In genomic region chr11:3738241-3738640, GRCh38 we compare ENCODE assay signal across 20 cellular contexts. TPM values are rescaled to one million over a fixed set of nuclear protein-coding genes. Genes with fewer than 3 reads are reported as not detected.
A peak's percentile ranks its signal among the peaks of the same experiment; 100 is the strongest.
DNase-seq lines count a peak whose midpoint lies in the region; ATAC-seq and TF ChIP-seq lines count a peak whose summit lies in the region.
"Had no signal": no experiment of that assay in that cellular context is flagged by ENCODE, and none has a peak within 500 bp of the region (broad histone marks: within the 10 kb centered on the region; RNA-seq: fewer than 3 reads in every experiment).

No MANE protein-coding gene starts in this region.

- DNase-seq in EL (peak; percentile 33), lower lobe of right lung (no peak), NAMALWA (ENCODE audit: low spot score) (no peak), mesothelial cell of epicardium (ENCODE audit: low spot score in 2 of 2, unreplicated experiment in 2 of 2) (no peak), NCI-H2081 treated with DMSO at 0.1 percent for 48 hours (lab: John Stamatoyannopoulos, UW) (no peak)
- DNase-seq in central memory CD8-positive, alpha-beta T cell (ENCODE audit: low spot score in 2 of 2), result no peak
- DNase-seq: activated CD4-positive, alpha-beta T cell treated with anti-CD3 and anti-CD28 coated beads, Interleukin-2, amount 10 ng/mL, durations not matched to agents 24 days and 14 days; activated gamma-delta T cell; amniotic stem cell; CD8-positive, alpha-beta T cell; central memory CD4-positive, alpha-beta T cell; midbrain; NCI-H1105 treated with DMSO at 0.1 percent for 48 hours; NCI-H2081; NCI-H524 treated with DMSO at 0.1 percent for 48 hours; testis had no signal

- no peak for ATAC-seq in central memory CD8-positive, alpha-beta T cell (replicated peaks; ENCODE audit: extremely low read depth, poor library complexity, severe bottlenecking)
- no peak for ATAC-seq in lower lobe of right lung
- ATAC-seq in GM21529 (IDR thresholded peaks at IDR 0.05; ENCODE audit: unreplicated experiment), result no peak
- ATAC-seq: CD8-positive, alpha-beta T cell had no signal

- peaks cover 66% of the 10 kb centered on the region for H3K36me3 Mint-ChIP-seq in central memory CD8-positive, alpha-beta T cell (ENCODE audit: insufficient read depth)
- peaks cover 39% of the 10 kb centered on the region for H3K36me3 Mint-ChIP-seq in mesothelial cell of epicardium

- no peaks in the 10 kb centered on the region for H3K9me3 Mint-ChIP-seq in central memory CD8-positive, alpha-beta T cell
- H3K9me3 Mint-ChIP-seq in mesothelial cell of epicardium, result no peaks in the 10 kb centered on the region
- H3K9me3 Mint-ChIP-seq: activated CD4-positive, alpha-beta T cell treated with anti-CD3 and anti-CD28 coated beads, Interleukin-2, amount 10 ng/mL, durations not matched to agents 24 days and 14 days; CD8-positive, alpha-beta T cell; T-helper 1 cell treated with Interleukin-12 subunit alpha and Interleukin-12 subunit beta and Interleukin-4 antibody, amounts not matched to agents 30 μg/mL and 1 μg/mL, for 36 hours had no signal

- H3K27ac ChIP-seq in ACC112 (ENCODE audit: low read depth, low read length) (peak overlapping the region; percentile 12; the same call in 1 of the 2 replicates), lower lobe of right lung (peak overlapping the region; percentile 20)
- H3K27ac ChIP-seq: SJSA1, testis had no signal

- H3K9me3 ChIP-seq in lower lobe of right lung, result no peaks in the 10 kb centered on the region
- H3K9me3 ChIP-seq: SJSA1, testis had no signal

- H3K27me3 ChIP-seq in ACC112 (ENCODE audit: insufficient read depth, low read length) (no peaks in the 10 kb centered on the region), lower lobe of right lung (ENCODE audit: low read depth) (no peaks in the 10 kb centered on the region)
- H3K27me3 ChIP-seq: SJSA1, testis had no signal

- H3K4me3 Mint-ChIP-seq in central memory CD8-positive, alpha-beta T cell, result no peak overlapping the region
- no peak overlapping the region for H3K4me3 Mint-ChIP-seq in mesothelial cell of epicardium
- H3K4me3 Mint-ChIP-seq: activated CD4-positive, alpha-beta T cell treated with anti-CD3 and anti-CD28 coated beads, Interleukin-2, amount 10 ng/mL, durations not matched to agents 24 days and 14 days; CD8-positive, alpha-beta T cell; T-helper 1 cell treated with Interleukin-12 subunit alpha and Interleukin-12 subunit beta and Interleukin-4 antibody, amounts not matched to agents 30 μg/mL and 1 μg/mL, for 36 hours had no signal

- peak overlapping the region; percentile 62 for H3K27ac Mint-ChIP-seq in central memory CD8-positive, alpha-beta T cell (ENCODE audit: low read depth)
- H3K27ac Mint-ChIP-seq in mesothelial cell of epicardium, result no peak overlapping the region
- H3K27ac Mint-ChIP-seq: activated CD4-positive, alpha-beta T cell treated with anti-CD3 and anti-CD28 coated beads, Interleukin-2, amount 10 ng/mL, durations not matched to agents 24 days and 14 days; CD8-positive, alpha-beta T cell; T-helper 1 cell treated with Interleukin-12 subunit alpha and Interleukin-12 subunit beta and Interleukin-4 antibody, amounts not matched to agents 30 μg/mL and 1 μg/mL, for 36 hours had no signal

- TF ChIP-seq CTCF in lower lobe of right lung (IDR thresholded peaks at IDR 0.05), result no peak
- no peak for TF ChIP-seq CTCF in mesothelial cell of epicardium (IDR thresholded peaks at IDR 0.05; ENCODE audit: unreplicated experiment)

- peaks cover 6% of the 10 kb centered on the region for H3K4me1 ChIP-seq in ACC112 (ENCODE audit: control insufficient read depth, insufficient read depth, low read length, unreplicated experiment)
- no peaks in the 10 kb centered on the region for H3K4me1 ChIP-seq in lower lobe of right lung
- H3K4me1 ChIP-seq: SJSA1, testis had no signal

- peaks cover 3% of the 10 kb centered on the region for H3K79me2 ChIP-seq in ACC112 (ENCODE audit: control insufficient read depth, insufficient read depth, low read length, unreplicated experiment)

- no peak overlapping the region for H3K4me3 ChIP-seq in ACC112 (ENCODE audit: low read depth, low read length)
- H3K4me3 ChIP-seq in lower lobe of right lung, result no peak overlapping the region
- H3K4me3 ChIP-seq: SJSA1, testis had no signal

- no peak overlapping the region for H2AFZ ChIP-seq in ACC112 (ENCODE audit: low read length, unreplicated experiment)

- H3K36me3 ChIP-seq in ACC112 (ENCODE audit: insufficient read depth, low read length) (peaks cover 34% of the 10 kb centered on the region), lower lobe of right lung (peaks cover 98% of the 10 kb centered on the region)

- intact Hi-C loops in lower lobe of right lung (cut with DNase I), result no loop called here

- no peaks in the 10 kb centered on the region for H3K4me1 Mint-ChIP-seq in central memory CD8-positive, alpha-beta T cell
- no peaks in the 10 kb centered on the region for H3K4me1 Mint-ChIP-seq in mesothelial cell of epicardium

- H3K27me3 Mint-ChIP-seq in central memory CD8-positive, alpha-beta T cell, result no peaks in the 10 kb centered on the region
- no peaks in the 10 kb centered on the region for H3K27me3 Mint-ChIP-seq in mesothelial cell of epicardium (ENCODE audit: low read depth)
- H3K27me3 Mint-ChIP-seq: activated CD4-positive, alpha-beta T cell treated with anti-CD3 and anti-CD28 coated beads, Interleukin-2, amount 10 ng/mL, durations not matched to agents 24 days and 14 days had no signal

RNA-seq across cellular contexts. Expression of gene NUP98, which starts 59.1 kb away (rescaled TPM):
- total RNA-seq in lower lobe of right lung (62.3 TPM), mesothelial cell of epicardium (82.6 to 85.4 TPM (median 83.3 TPM) in 3 replicates)
